ENCODE assay signal across 9 cellular contexts in the genomic region with DNA sequence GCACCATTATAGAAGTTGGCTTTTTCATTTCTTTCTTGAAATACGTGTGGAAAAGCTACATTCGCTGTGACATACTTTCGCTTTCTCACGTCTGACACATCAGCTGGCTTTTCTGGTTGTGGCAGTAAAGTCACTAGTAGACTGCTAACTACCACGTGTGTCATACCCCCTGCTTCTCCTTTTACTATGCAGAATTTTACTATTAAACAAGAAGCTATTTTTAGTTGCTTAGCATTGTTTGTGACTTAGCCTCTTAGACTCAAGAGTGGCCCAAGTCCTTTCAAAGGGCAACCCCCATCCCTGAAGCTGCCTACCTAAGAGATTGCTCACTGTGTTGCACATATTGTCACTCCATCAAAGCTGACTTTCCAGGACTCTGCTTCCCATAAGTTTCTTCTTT.
DNase-seq lines count a peak whose midpoint lies in the region; ATAC-seq and TF ChIP-seq lines count a peak whose summit lies in the region.
"Had no signal": no experiment of that assay in that cellular context is flagged by ENCODE, and none has a peak within 500 bp of the region (broad histone marks: within the 10 kb centered on the region; RNA-seq: fewer than 3 reads in every experiment).

No MANE protein-coding gene starts in this region.

- H4K20me1 ChIP-seq in SU-DHL-6 (ENCODE audit: low read depth, low read length): no peaks in the 10 kb centered on the region

- H3K36me3 Mint-ChIP-seq in effector memory CD8-positive, alpha-beta T cell (ENCODE audit: insufficient read depth): no peaks in the 10 kb centered on the region
- H3K36me3 Mint-ChIP-seq: brain had no signal

- DNase-seq in NK-92 treated with Interleukin-12 subunit alpha and Interleukin-12 subunit beta, amount 100 ng/mL, for 24 hours (lab: John Stamatoyannopoulos, UW): peak; percentile 10
- DNase-seq in NK-92 (lab: John Stamatoyannopoulos, UW; ENCODE audit: unreplicated experiment) (no peak), DMS79 (lab: John Stamatoyannopoulos, UW) (no peak), globus pallidus (ENCODE audit: low spot score) (no peak)
- peak; percentile 36 to 40 (median 37) for DNase-seq in effector memory CD8-positive, alpha-beta T cell
- DNase-seq in stimulated activated CD4-positive, alpha-beta T cell treated with anti-CD3 and anti-CD28 coated beads, TNF-alpha, amount 100 ng/mL, for 48 hours (ENCODE audit: low read depth in 3 of 3): peak in 2 of 3 donors; percentile 33 to 35

- peak overlapping the region; percentile 37 for H3K4me2 ChIP-seq in SU-DHL-6 (ENCODE audit: low read depth, low read length, poor library complexity, severe bottlenecking)

- H3K79me2 ChIP-seq in SU-DHL-6 (ENCODE audit: insufficient read depth, low read length): no peaks in the 10 kb centered on the region

- peak; percentile 66 for ATAC-seq in HG03108 (IDR thresholded peaks at IDR 0.05; ENCODE audit: unreplicated experiment)
- ATAC-seq in effector memory CD8-positive, alpha-beta T cell (replicated peaks): peak; percentile 84

- no peaks in the 10 kb centered on the region for H3K9me2 ChIP-seq in SU-DHL-6 (replicated peaks; ENCODE audit: insufficient read depth, low read length)

- TF ChIP-seq CTCF in SU-DHL-6 (IDR thresholded peaks at IDR 0.05; ENCODE audit: insufficient read depth, low read length, poor library complexity, severe bottlenecking): no peak

- no peaks in the 10 kb centered on the region for H3K27me3 ChIP-seq in SU-DHL-6 (ENCODE audit: low read length)

- peak overlapping the region; percentile 51 to 93 for H3K27ac Mint-ChIP-seq in effector memory CD8-positive, alpha-beta T cell

- H3K9me3 Mint-ChIP-seq in effector memory CD8-positive, alpha-beta T cell: no peaks in the 10 kb centered on the region

- H3K4me1 Mint-ChIP-seq in effector memory CD8-positive, alpha-beta T cell (ENCODE audit: low read depth in 2 of 2): peaks cover 26 to 36% of the 10 kb centered on the region in 2 donors
- H3K4me1 Mint-ChIP-seq: brain had no signal

- H3K27me3 Mint-ChIP-seq in effector memory CD8-positive, alpha-beta T cell: no peaks in the 10 kb centered on the region

- peak overlapping the region; percentile 67 to 81 for H3K4me3 Mint-ChIP-seq in effector memory CD8-positive, alpha-beta T cell

- H3K4me3 ChIP-seq in SU-DHL-6 (ENCODE audit: insufficient read depth, low read length, poor library complexity, severe bottlenecking): no peak overlapping the region

- H3K9ac ChIP-seq in SU-DHL-6 (ENCODE audit: low read length): no peak overlapping the region

- no peaks in the 10 kb centered on the region for H3K9me3 ChIP-seq in SU-DHL-6 (ENCODE audit: insufficient read depth, low read length)

- H3K36me3 ChIP-seq in SU-DHL-6 (ENCODE audit: low read length): no peaks in the 10 kb centered on the region

- H3K27ac ChIP-seq in SU-DHL-6 (ENCODE audit: low read depth, low read length): no peak overlapping the region

- H2AFZ ChIP-seq in SU-DHL-6 (ENCODE audit: low read depth, low read length, severe bottlenecking): no peak overlapping the region

- H3F3A ChIP-seq in SU-DHL-6 (ENCODE audit: insufficient read depth): no peaks in the 10 kb centered on the region

Comparison
In these comparisons a context has a peak if more than half of its experiments do, and no peak if none do; other contexts are left out.
1. DNase-seq: peak in NK-92 treated with Interleukin-12 subunit alpha and Interleukin-12 subunit beta, amount 100 ng/mL, for 24 hours (single experiment), effector memory CD8-positive, alpha-beta T cell (3 of 3) and stimulated activated CD4-positive, alpha-beta T cell treated with anti-CD3 and anti-CD28 coated beads, TNF-alpha, amount 100 ng/mL, for 48 hours (2 of 3); none in NK-92 (single experiment), DMS79 (single experiment) and globus pallidus (single experiment).